In genomic region chr15:70561885-70562284, GRCh38 we compare ENCODE assay signal across 28 cellular contexts.
A peak's percentile ranks its signal among the peaks of the same experiment; 100 is the strongest.
DNase-seq lines count a peak whose midpoint lies in the region; ATAC-seq and TF ChIP-seq lines count a peak whose summit lies in the region.
"Had no signal": no experiment of that assay in that cellular context is flagged by ENCODE, and none has a peak within 500 bp of the region (broad histone marks: within the 10 kb centered on the region; RNA-seq: fewer than 3 reads in every experiment).

No MANE protein-coding gene starts in this region.

- H3K27ac ChIP-seq in CD4-positive, alpha-beta T cell (ENCODE audit: low read depth, low read length) = no peak overlapping the region
- no peak overlapping the region for H3K27ac ChIP-seq in H9 (ENCODE audit: insufficient read length, low read depth, low read length)
- no peak overlapping the region for H3K27ac ChIP-seq in endodermal cell (ENCODE audit: low read depth, low read length)
- no peak overlapping the region for H3K27ac ChIP-seq in stomach
- H3K27ac ChIP-seq: A549; BLaER1 treated with 17β-estradiol and CSF1 and Interleukin-3, amounts not matched to agents 10 nM and 100 nM; PC-9; SJSA1 had no signal

- H3K23me2 ChIP-seq in H9 (ENCODE audit: insufficient read length, low read depth, low read length, poor library complexity, severe bottlenecking) = no peaks in the 10 kb centered on the region

- no peak overlapping the region for H4K91ac ChIP-seq in H9 (ENCODE audit: insufficient read length, low read depth, low read length)

- H3K79me2 ChIP-seq in H9 (ENCODE audit: insufficient read depth, low read length) = no peaks in the 10 kb centered on the region

- H3K27me3 Mint-ChIP-seq in CD4-positive, alpha-beta T cell = no peaks in the 10 kb centered on the region
- H3K27me3 Mint-ChIP-seq in H9 (ENCODE audit: low read depth) = no peaks in the 10 kb centered on the region; the same call in 1 of the 2 replicates
- H3K27me3 Mint-ChIP-seq in endodermal cell (ENCODE audit: insufficient read depth) = peaks cover 3% of the 10 kb centered on the region
- peaks cover 36% of the 10 kb centered on the region for H3K27me3 Mint-ChIP-seq in activated CD4-positive, alpha-beta T cell treated with anti-CD3 and anti-CD28 coated beads, Interleukin-2, amount 10 ng/mL, durations not matched to agents 24 days and 14 days
- H3K27me3 Mint-ChIP-seq: CD4-positive, alpha-beta memory T cell had no signal

- H3K4me3 Mint-ChIP-seq in CD4-positive, alpha-beta T cell = peak overlapping the region; percentile 54
- H3K4me3 Mint-ChIP-seq in H9 (no peak overlapping the region), endodermal cell (no peak overlapping the region)
- H3K4me3 Mint-ChIP-seq in activated CD4-positive, alpha-beta T cell treated with anti-CD3 and anti-CD28 coated beads, Interleukin-2, amount 10 ng/mL, durations not matched to agents 24 days and 14 days = no peak overlapping the region
- H3K4me3 Mint-ChIP-seq: CD4-positive, alpha-beta memory T cell had no signal

- POLR2A ChIA-PET in CD4-positive, alpha-beta T cell (lab: Charles Lee) = interaction anchor here (1.1 to 1.3 kb wide), 4 partner anchors 14 to 55 kb away, joined by 3 to 4 read pairs (median 3); no protein-coding TSS in a partner anchor

- no peaks in the 10 kb centered on the region for H3K79me1 ChIP-seq in H9 (ENCODE audit: insufficient read depth, low read depth, low read length, poor library complexity, severe bottlenecking)

- no peak overlapping the region for H2BK120ac ChIP-seq in H9 (ENCODE audit: low read depth, low read length, poor library complexity, severe bottlenecking)

- H3K36me3 ChIP-seq in endodermal cell (ENCODE audit: control insufficient read depth, insufficient read depth, low read length) (no peaks in the 10 kb centered on the region), stomach (no peaks in the 10 kb centered on the region)
- H3K36me3 ChIP-seq: BLaER1 treated with 17β-estradiol and CSF1 and Interleukin-3, amounts not matched to agents 10 nM and 100 nM; MG63; SJSA1 had no signal

- H3K4ac ChIP-seq in H9 (ENCODE audit: low read depth, low read length) = no peak overlapping the region

- H3K56ac ChIP-seq in H9 (ENCODE audit: insufficient read length, low read depth, low read length) = no peak overlapping the region

- no peak overlapping the region for H3T11ph ChIP-seq in H9 (ENCODE audit: low read length)

- no peak overlapping the region for H2AFZ ChIP-seq in H9 (ENCODE audit: low read length)
- H2AFZ ChIP-seq: PC-9 had no signal

- H3K4me3 ChIP-seq in endodermal cell (ENCODE audit: low read length) (no peak overlapping the region), stomach (no peak overlapping the region)
- H3K4me3 ChIP-seq: A549; BLaER1 treated with 17β-estradiol and CSF1 and Interleukin-3, amounts not matched to agents 10 nM and 100 nM; GM12878; MG63; PC-9; SJSA1 had no signal

- H3K4me1 Mint-ChIP-seq in CD4-positive, alpha-beta T cell (ENCODE audit: low read depth) = peaks cover 4% of the 10 kb centered on the region
- peaks cover 6 to 7% of the 10 kb centered on the region in 2 experiments for H3K4me1 Mint-ChIP-seq in H9
- H3K4me1 Mint-ChIP-seq in endodermal cell = peaks cover 17% of the 10 kb centered on the region
- H3K4me1 Mint-ChIP-seq in activated CD4-positive, alpha-beta T cell treated with anti-CD3 and anti-CD28 coated beads, Interleukin-2, amount 10 ng/mL, durations not matched to agents 24 days and 14 days = peaks cover 5% of the 10 kb centered on the region

- WGBS in H9 (ENCODE audit: extremely low coverage, insufficient read length, low lambda C conversion rate) = no CpG with 5 or more reads among the region's 7 CpGs
- 92 to 93% methylated on average over 6 to 7 of the region's 7 CpGs for WGBS in endodermal cell (ENCODE audit: insufficient coverage in 1 of 2, insufficient read length in 1 of 2), 2 experiments
- WGBS in stomach, 5 donors = 92 to 97% (median 95%) methylated on average over 7 of the region's 7 CpGs

- TF ChIP-seq CTCF in CD4-positive, alpha-beta T cell (IDR thresholded peaks at IDR 0.05) = no peak
- TF ChIP-seq CTCF in H9 (conservative IDR thresholded peaks at IDR 0.05) (no peak), endodermal cell (conservative IDR thresholded peaks at IDR 0.05) (no peak), stomach (IDR thresholded peaks at IDR 0.05) (no peak)

- H2BK5ac ChIP-seq in H9 (ENCODE audit: insufficient read length, low read length) = no peak overlapping the region

- CTCF ChIA-PET in CD4-positive, alpha-beta T cell (lab: Charles Lee) = no interaction called here

- H3K9me3 Mint-ChIP-seq in CD4-positive, alpha-beta T cell = no peaks in the 10 kb centered on the region
- H3K9me3 Mint-ChIP-seq in H9 = no peaks in the 10 kb centered on the region
- no peaks in the 10 kb centered on the region for H3K9me3 Mint-ChIP-seq in endodermal cell
- H3K9me3 Mint-ChIP-seq in activated CD4-positive, alpha-beta T cell treated with anti-CD3 and anti-CD28 coated beads, Interleukin-2, amount 10 ng/mL, durations not matched to agents 24 days and 14 days = no peaks in the 10 kb centered on the region
- H3K9me3 Mint-ChIP-seq: CD4-positive, alpha-beta memory T cell had no signal

- intact Hi-C loops in CD4-positive, alpha-beta T cell (cut with DNase I, micrococcal nuclease) = loop anchor here in 1 of 2 experiments (5.0 kb wide), 1 partner anchor 105 kb away; no protein-coding TSS in a partner anchor
- intact Hi-C loops in stomach (cut with DNase I; ENCODE audit: low total_unique reads) = no loop called here
- intact Hi-C loops in activated CD4-positive, alpha-beta T cell treated with anti-CD3 and anti-CD28 coated beads, Interleukin-2, amount 10 ng/mL, durations not matched to agents 24 days and 14 days (cut with micrococcal nuclease) = no loop called here

- no peak overlapping the region for H3K4me2 ChIP-seq in H9 (ENCODE audit: insufficient read depth, insufficient read length, low read length)
- H3K4me2 ChIP-seq: A549; BLaER1 treated with 17β-estradiol and CSF1 and Interleukin-3, amounts not matched to agents 10 nM and 100 nM; PC-9 had no signal

- no peak overlapping the region for H2BK15ac ChIP-seq in H9 (ENCODE audit: low read depth, low read length)

- no peak overlapping the region for H2BK20ac ChIP-seq in H9 (ENCODE audit: low read depth, low read length, poor library complexity, severe bottlenecking)

- no peak overlapping the region for H4K5ac ChIP-seq in H9 (ENCODE audit: insufficient read length, low read depth, low read length)

- no peak for TF ChIP-seq EP300 in stomach (IDR thresholded peaks at IDR 0.05)

- H2AK5ac ChIP-seq in H9 (ENCODE audit: insufficient read length, low read length) = no peak overlapping the region

- no peak overlapping the region for H3K23ac ChIP-seq in H9 (ENCODE audit: insufficient read length, low read depth, low read length)

- TF ChIP-seq POLR2A in stomach (IDR thresholded peaks at IDR 0.05) = no peak

- no peak overlapping the region for H3K9ac ChIP-seq in H9 (ENCODE audit: extremely low read depth, insufficient read length, low read length)
- H3K9ac ChIP-seq in endodermal cell (ENCODE audit: extremely low read depth, low read length, poor library complexity, severe bottlenecking) = no peak overlapping the region
- H3K9ac ChIP-seq: BLaER1 treated with 17β-estradiol and CSF1 and Interleukin-3, amounts not matched to agents 10 nM and 100 nM had no signal

- H2BK12ac ChIP-seq in H9 (ENCODE audit: insufficient read length, low read depth, low read length) = no peak overlapping the region

- no peaks in the 10 kb centered on the region for H3K27me3 ChIP-seq in CD4-positive, alpha-beta T cell (ENCODE audit: control insufficient read depth, insufficient read depth, low read length)
- H3K27me3 ChIP-seq in H9 (ENCODE audit: insufficient read depth, low read length) (no peaks in the 10 kb centered on the region), endodermal cell (ENCODE audit: control insufficient read depth, insufficient read depth, low read length, poor library complexity, severe bottlenecking) (no peaks in the 10 kb centered on the region), stomach (peaks cover 0 to 7% (median 0%) of the 10 kb centered on the region in 3 donors)
- H3K27me3 ChIP-seq: MG63, SJSA1 had no signal

- H4K20me1 ChIP-seq in H9 (ENCODE audit: control insufficient read depth, insufficient read depth, insufficient read length) = no peaks in the 10 kb centered on the region
- H4K20me1 ChIP-seq: BLaER1 treated with 17β-estradiol and CSF1 and Interleukin-3, amounts not matched to agents 10 nM and 100 nM had no signal

- no peaks in the 10 kb centered on the region for H3K4me1 ChIP-seq in H9 (ENCODE audit: insufficient read depth, low read length)
- peaks cover 8% of the 10 kb centered on the region for H3K4me1 ChIP-seq in endodermal cell (ENCODE audit: control insufficient read depth, insufficient read depth, low read length)
- peaks cover 9 to 19% (median 12%) of the 10 kb centered on the region in 4 donors for H3K4me1 ChIP-seq in stomach
- H3K4me1 ChIP-seq: A549 had no signal

- DNase-seq in CD4-positive, alpha-beta T cell = no peak
- DNase-seq in H9 (peak; percentile 7), endodermal cell (peak; percentile 25), stomach (peak; percentile 4), GDM1 (lab: John Stamatoyannopoulos, UW) (no peak)
- DNase-seq in activated CD4-positive, alpha-beta T cell treated with anti-CD3 and anti-CD28 coated beads, Interleukin-2, amount 10 ng/mL, durations not matched to agents 24 days and 14 days = no peak
- DNase-seq: AML-193; CD4-positive, alpha-beta memory T cell; COR-L47; GOT3; HCEC 1CT; IMR-90; KG1; MG63; NCI-H1105 treated with DMSO at 0.1 percent for 48 hours; NCI-H146; NCI-H1930; NCI-H2107; NCI-H446; NCI-H524 treated with DMSO at 0.1 percent for 48 hours; NCI-H774; PC-9 had no signal

- no peaks in the 10 kb centered on the region for H3K36me3 Mint-ChIP-seq in CD4-positive, alpha-beta T cell (ENCODE audit: low read depth)
- H3K36me3 Mint-ChIP-seq in H9 (ENCODE audit: insufficient read depth in 1 of 3, low read depth in 3 of 3) = no peaks in the 10 kb centered on the region
- H3K36me3 Mint-ChIP-seq in endodermal cell (ENCODE audit: low read depth) = no peaks in the 10 kb centered on the region
- H3K36me3 Mint-ChIP-seq in activated CD4-positive, alpha-beta T cell treated with anti-CD3 and anti-CD28 coated beads, Interleukin-2, amount 10 ng/mL, durations not matched to agents 24 days and 14 days (ENCODE audit: low read depth) = no peaks in the 10 kb centered on the region
- H3K36me3 Mint-ChIP-seq: CD4-positive, alpha-beta memory T cell had no signal

- no peak overlapping the region for H3K27ac Mint-ChIP-seq in CD4-positive, alpha-beta T cell
- H3K27ac Mint-ChIP-seq in H9 (no peak overlapping the region), endodermal cell (no peak overlapping the region)
- no peak overlapping the region for H3K27ac Mint-ChIP-seq in activated CD4-positive, alpha-beta T cell treated with anti-CD3 and anti-CD28 coated beads, Interleukin-2, amount 10 ng/mL, durations not matched to agents 24 days and 14 days

- no peak for ATAC-seq in CD4-positive, alpha-beta T cell (ENCODE audit: poor library complexity)
- no peak for ATAC-seq in GM18858 (IDR thresholded peaks at IDR 0.05; ENCODE audit: unreplicated experiment)
- ATAC-seq: A549, GM12878, Right ventricle myocardium inferior had no signal

- no peak overlapping the region; the same call in 1 of the 2 replicates for H3K14ac ChIP-seq in H9 (ENCODE audit: insufficient read depth, low read length)

- no peaks in the 10 kb centered on the region for H3K9me3 ChIP-seq in CD4-positive, alpha-beta T cell (ENCODE audit: control insufficient read depth, low read length)
- H3K9me3 ChIP-seq in H9 (ENCODE audit: control insufficient read depth, low read depth, low read length) (no peaks in the 10 kb centered on the region), endodermal cell (ENCODE audit: control insufficient read depth, low read length) (no peaks in the 10 kb centered on the region), stomach (no peaks in the 10 kb centered on the region)
- H3K9me3 ChIP-seq: A549; BLaER1 treated with 17β-estradiol and CSF1 and Interleukin-3, amounts not matched to agents 10 nM and 100 nM; MG63; SJSA1 had no signal

- H3K18ac ChIP-seq in H9 (ENCODE audit: insufficient read length, low read depth, low read length) = no peak overlapping the region

- H4K8ac ChIP-seq in H9 (replicated peaks; ENCODE audit: insufficient read length, low read depth, low read length) = no peak overlapping the region

Comparison
In these comparisons a context has a peak if more than half of its experiments do, and no peak if none do; other contexts are left out.
1. DNase-seq: peak in H9 (single experiment), endodermal cell (single experiment) and stomach (single experiment); none in CD4-positive, alpha-beta T cell (0 of 10), GDM1 (single experiment) and activated CD4-positive, alpha-beta T cell treated with anti-CD3 and anti-CD28 coated beads, Interleukin-2, amount 10 ng/mL, durations not matched to agents 24 days and 14 days (single experiment).